8 cellular contexts compared by ENCODE assay signal in the genomic region with DNA sequence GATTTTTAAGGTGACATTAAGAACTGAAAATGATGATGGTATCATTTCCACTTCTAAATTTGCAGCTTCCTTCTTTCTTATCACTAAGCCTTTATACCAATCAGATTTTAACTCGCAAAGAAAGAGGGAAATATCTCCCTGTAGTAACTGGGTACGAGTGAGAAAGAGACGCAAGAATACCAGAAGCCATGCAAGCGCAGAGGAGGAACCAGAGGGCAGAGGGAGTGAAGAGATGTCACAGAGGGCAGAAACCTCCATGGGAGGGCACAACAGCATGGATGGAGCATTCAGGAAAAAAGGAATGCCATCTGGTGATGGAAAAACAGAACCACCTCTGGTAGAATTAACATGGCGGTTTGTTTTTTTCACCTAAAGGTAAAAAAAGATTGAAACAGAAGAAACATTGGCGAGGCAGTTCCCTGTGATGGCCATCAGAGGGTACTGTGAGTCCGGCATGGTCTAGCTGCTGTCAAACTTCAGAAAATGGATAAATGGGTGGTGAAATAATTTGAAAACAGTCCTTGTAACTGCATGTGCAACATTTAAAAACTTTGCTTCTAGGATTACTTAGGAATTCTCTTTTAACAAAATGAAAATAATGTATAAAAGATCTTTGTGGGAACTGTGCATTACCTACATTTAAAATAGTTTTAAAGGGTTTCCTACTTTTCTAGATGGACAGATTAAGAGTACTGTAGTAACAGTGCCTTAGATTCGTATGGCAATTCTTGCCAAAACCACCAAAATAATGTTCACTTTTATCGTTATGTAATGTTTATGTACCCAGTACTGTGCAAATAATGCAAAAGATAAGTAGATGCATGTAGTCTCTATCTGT.
A peak's percentile ranks its signal among the peaks of the same experiment; 100 is the strongest.
DNase-seq lines count a peak whose midpoint lies in the region; FAIRE-seq and TF ChIP-seq lines count a peak whose summit lies in the region.

No MANE protein-coding gene starts in this region.

- H3K9me3 ChIP-seq in WERI-Rb-1 (ENCODE audit: severe bottlenecking), result no peaks in the 10 kb centered on the region

- peak; percentile 50; the same call in 1 of the 2 replicates for TF ChIP-seq CTCF in WERI-Rb-1 (IDR thresholded peaks at IDR 0.05; ENCODE audit: low read depth, low read length)

- no peak for FAIRE-seq in urothelium cell line (lab: Jason Lieb, UNC)

- no peak overlapping the region for H3K4me3 ChIP-seq in WERI-Rb-1 (ENCODE audit: low read depth, low read length)

- no peaks in the 10 kb centered on the region for H3K27me3 ChIP-seq in WERI-Rb-1 (ENCODE audit: insufficient read depth, low read depth, severe bottlenecking)

- no peaks in the 10 kb centered on the region for H3K36me3 ChIP-seq in WERI-Rb-1

- no peak overlapping the region for H3K27ac ChIP-seq in WERI-Rb-1

- DNase-seq in SIG-M5 treated with dmso at 0.1 percent for 504 hours (lab: John Stamatoyannopoulos, UW; ENCODE audit: unreplicated experiment) (peak; percentile 38), SIG-M5 (lab: John Stamatoyannopoulos, UW) (no peak), HT-29 (ENCODE audit: low spot score) (peak; percentile 67), WERI-Rb-1 (peak; percentile 8), iPS-NIHi7 (ENCODE audit: extremely low spot score) (peak; percentile 55), urothelium cell line (ENCODE audit: low spot score) (peak; percentile 31), NCI-H524 (lab: John Stamatoyannopoulos, UW) (no peak), NCI-H1436 (lab: John Stamatoyannopoulos, UW) (no peak)

Comparison
In these comparisons a context has a peak if more than half of its experiments do, and no peak if none do; other contexts are left out.
1. DNase-seq: peak in SIG-M5 treated with dmso at 0.1 percent for 504 hours (single experiment), HT-29 (single experiment), WERI-Rb-1 (single experiment), iPS-NIHi7 (single experiment) and urothelium cell line (single experiment); none in SIG-M5 (single experiment), NCI-H524 (0 of 2) and NCI-H1436 (single experiment).